In the genomic region with DNA sequence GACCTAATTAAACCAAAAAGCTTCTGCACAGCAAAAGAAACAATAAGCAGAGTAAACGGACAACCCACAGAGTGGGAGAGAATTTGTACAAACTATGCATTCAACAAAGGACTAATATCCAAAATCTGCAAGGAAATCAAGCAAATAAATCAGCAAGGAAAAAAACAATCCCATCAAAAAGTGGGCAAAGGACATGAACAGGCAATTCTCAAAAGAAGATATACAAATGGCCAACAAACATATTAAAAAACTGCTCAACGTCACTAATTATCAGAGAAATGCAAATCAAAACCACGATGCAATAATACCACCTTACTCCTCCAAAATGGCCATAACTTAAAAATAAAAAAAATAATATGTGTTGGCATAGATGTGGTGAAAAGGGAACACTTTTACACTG, we compare ENCODE assay signal across 31 cellular contexts. TPM values are rescaled to one million over a fixed set of nuclear protein-coding genes. Genes with fewer than 3 reads are reported as not detected.
"Had no signal": no experiment of that assay in that cellular context is flagged by ENCODE, and none has a peak within 500 bp of the region (broad histone marks: within the 10 kb centered on the region; RNA-seq: fewer than 3 reads in every experiment).

No MANE protein-coding gene starts in this region.

- H3K4me3 ChIP-seq: stomach, suprapubic skin, testis, thoracic aorta, thyroid gland, tibial artery, tibial nerve, transverse colon, upper lobe of left lung, upper lobe of right lung, uterus, vagina had no signal

- H3K4me1 ChIP-seq: thyroid gland, upper lobe of right lung, uterus had no signal

- H3K27me3 ChIP-seq: stomach, suprapubic skin, testis, thyroid gland, tibial artery, tibial nerve, upper lobe of left lung, upper lobe of right lung, uterus, vagina had no signal

- H3K9me3 ChIP-seq: testis, thyroid gland, upper lobe of right lung, uterus, vagina had no signal

- DNase-seq: stimulated activated CD4-positive, alpha-beta T cell treated with anti-CD3 and anti-CD28 coated beads, Interleukin-2, amount 100 ng/mL, for 48 hours; stimulated activated CD4-positive, alpha-beta T cell treated with anti-CD3 and anti-CD28 coated beads, Interleukin-4, amount 100 ng/mL, for 1 hour; stimulated activated CD4-positive, alpha-beta T cell treated with anti-CD3 and anti-CD28 coated beads, Interleukin-4, amount 100 ng/mL, for 24 hours; stimulated activated CD4-positive, alpha-beta T cell treated with anti-CD3 and anti-CD28 coated beads, Interleukin-4, amount 100 ng/mL, for 4 hours; stimulated activated CD8-positive, alpha-beta memory T cell treated with anti-CD3 and anti-CD28 coated beads, Interleukin-4, amount 100 ng/mL, for 48 hours; stimulated activated naive B cell treated with anti-CD40 and anti-IgM and Interleukin-4, amounts not matched to agents 10 μg/mL and 1 μg/mL and 100 μg/mL, for 72 hours; stimulated activated naive CD4-positive, alpha-beta T cell; stimulated activated naive CD4-positive, alpha-beta T cell treated with Interleukin-2 at 50 U/mL for 16 hours; stimulated activated naive CD8-positive, alpha-beta T cell treated with anti-CD3 and anti-CD28 coated beads, Interleukin-15, amount 100 ng/mL, for 72 hours; stimulated activated naive CD8-positive, alpha-beta T cell treated with anti-CD3 and anti-CD28 coated beads, Interleukin-15, Interleukin-2, amounts not matched to agents 100 U/mL and 50 U/mL, for 24 hours; stomach; substantia nigra; testis; thyroid gland; tibial artery; transverse colon; trophoblast cell; upper lobe of left lung; upper lobe of right lung; uterus had no signal

- H3K4me1 Mint-ChIP-seq: stimulated activated effector memory CD8-positive, alpha-beta T cell treated with anti-CD3 and anti-CD28 coated beads, Interleukin-12 subunit alpha, Interleukin-12 subunit beta, amount 100 ng/mL, for 72 hours; stimulated activated memory B cell treated with anti-CD40 and anti-IgM and Interleukin-4, amounts not matched to agents 10 μg/mL and 1 μg/mL and 100 μg/mL, for 72 hours had no signal

- H3K4me3 Mint-ChIP-seq: stimulated activated effector memory CD8-positive, alpha-beta T cell treated with anti-CD3 and anti-CD28 coated beads, Interleukin-12 subunit alpha, Interleukin-12 subunit beta, amount 100 ng/mL, for 72 hours; stimulated activated memory B cell treated with anti-CD40 and anti-IgM and Interleukin-4, amounts not matched to agents 10 μg/mL and 1 μg/mL and 100 μg/mL, for 72 hours; stimulated activated naive B cell treated with anti-CD40 and anti-IgM and Interleukin-4, amounts not matched to agents 10 μg/mL and 1 μg/mL and 100 μg/mL, for 72 hours; stimulated activated naive CD8-positive, alpha-beta T cell treated with anti-CD3 and anti-CD28 coated beads, Interleukin-15, amount 100 ng/mL, for 72 hours; stimulated activated naive CD8-positive, alpha-beta T cell treated with anti-CD3 and anti-CD28 coated beads, Interleukin-15, Interleukin-2, amounts not matched to agents 100 ng/mL and 50 ng/mL, for 24 hours; type B pancreatic cell had no signal

- FAIRE-seq: urothelium cell line had no signal

- ATAC-seq: stimulated activated effector memory CD8-positive, alpha-beta T cell treated with anti-CD3 and anti-CD28 coated beads, Interleukin-12 subunit alpha, Interleukin-12 subunit beta, amount 100 ng/mL, for 72 hours; stimulated activated memory B cell treated with anti-CD40 and anti-IgM and Interleukin-4, amounts not matched to agents 10 μg/mL and 1 μg/mL and 100 μg/mL, for 72 hours; stimulated activated naive B cell treated with anti-CD40 and anti-IgM and Interleukin-4, amounts not matched to agents 10 μg/mL and 1 μg/mL and 100 μg/mL, for 72 hours; stimulated activated naive CD8-positive, alpha-beta T cell treated with anti-CD3 and anti-CD28 coated beads, Interleukin-15, amount 100 ng/mL, for 72 hours; stimulated activated naive CD8-positive, alpha-beta T cell treated with anti-CD3 and anti-CD28 coated beads, Interleukin-15, Interleukin-2, amounts not matched to agents 100 U/mL and 50 U/mL, for 24 hours; upper lobe of right lung had no signal

- H3K36me3 ChIP-seq: stomach, suprapubic skin, thoracic aorta, thyroid gland, tibial artery, transverse colon, upper lobe of left lung, upper lobe of right lung, uterus, vagina had no signal

- H3K27ac ChIP-seq: stomach, suprapubic skin, testis, thoracic aorta, thyroid gland, tibial artery, tibial nerve, transverse colon, upper lobe of left lung, upper lobe of right lung, uterus, vagina had no signal

- H3K27ac Mint-ChIP-seq: stimulated activated effector memory CD8-positive, alpha-beta T cell treated with anti-CD3 and anti-CD28 coated beads, Interleukin-12 subunit alpha, Interleukin-12 subunit beta, amount 100 ng/mL, for 72 hours; stimulated activated memory B cell treated with anti-CD40 and anti-IgM and Interleukin-4, amounts not matched to agents 10 μg/mL and 1 μg/mL and 100 μg/mL, for 72 hours; stimulated activated naive B cell treated with anti-CD40 and anti-IgM and Interleukin-4, amounts not matched to agents 10 μg/mL and 1 μg/mL and 100 μg/mL, for 72 hours; stimulated activated naive CD8-positive, alpha-beta T cell treated with anti-CD3 and anti-CD28 coated beads, Interleukin-15, amount 100 ng/mL, for 72 hours; stimulated activated naive CD8-positive, alpha-beta T cell treated with anti-CD3 and anti-CD28 coated beads, Interleukin-15, Interleukin-2, amounts not matched to agents 100 ng/mL and 50 ng/mL, for 24 hours; type B pancreatic cell had no signal

- H3K36me3 Mint-ChIP-seq: stimulated activated effector memory CD8-positive, alpha-beta T cell treated with anti-CD3 and anti-CD28 coated beads, Interleukin-12 subunit alpha, Interleukin-12 subunit beta, amount 100 ng/mL, for 72 hours had no signal

RNA-seq across cellular contexts. Expression of a gene that starts 20.1 kb away (rescaled TPM):
- total RNA-seq: temporal lobe, ureter, uterus had no signal
